ENCODE assay signal across 13 cellular contexts in genomic region chr2:120262150-120262549, GRCh38.
"Had no signal": no experiment of that assay in that cellular context is flagged by ENCODE, and none has a peak within 500 bp of the region (broad histone marks: within the 10 kb centered on the region; RNA-seq: fewer than 3 reads in every experiment).

No MANE protein-coding gene starts in this region.

- H3K4me1 ChIP-seq: colonic mucosa, SJCRH30 had no signal

- H3K4me3 Mint-ChIP-seq: natural killer cell treated with Interleukin-12 subunit alpha and Interleukin-12 subunit beta and Interleukin-15 and Interleukin-18, amount 100 ng/mL, for 72 hours; T-helper 2 cell treated with Interferon-gamma antibody and Interleukin-4, amounts not matched to agents 5 μg/mL and 100 μg/mL, for 36 hours had no signal

- H3K27me3 Mint-ChIP-seq: natural killer cell treated with Interleukin-12 subunit alpha and Interleukin-12 subunit beta and Interleukin-15 and Interleukin-18, amount 100 ng/mL, for 72 hours had no signal

- H3K4me3 ChIP-seq: adrenal gland, colonic mucosa, SJCRH30, transverse colon had no signal

- DNase-seq: activated CD4-positive, alpha-beta T cell treated with anti-CD3 and anti-CD28 coated beads, Interleukin-2, amount 50 U/mL, for 4 hours; activated naive CD4-positive, alpha-beta T cell; adrenal gland; caudate nucleus; colonic mucosa; effector CD4-positive, alpha-beta T cell; glutamatergic neuron; SJCRH30; SW 1271; transverse colon had no signal

- H3K36me3 ChIP-seq: adrenal gland, colonic mucosa, SJCRH30, transverse colon had no signal

- ATAC-seq: left lobe of liver had no signal

- H3K27ac Mint-ChIP-seq: natural killer cell treated with Interleukin-12 subunit alpha and Interleukin-12 subunit beta and Interleukin-15 and Interleukin-18, amount 100 ng/mL, for 72 hours; T-helper 2 cell treated with Interferon-gamma antibody and Interleukin-4, amounts not matched to agents 5 μg/mL and 100 μg/mL, for 36 hours had no signal

- H3K9me3 ChIP-seq: adrenal gland, colonic mucosa, SJCRH30, transverse colon had no signal

- H3K27ac ChIP-seq: adrenal gland, colonic mucosa, SJCRH30, transverse colon had no signal

- H3K27me3 ChIP-seq: adrenal gland, colonic mucosa, SJCRH30, transverse colon had no signal
